22 cellular contexts compared by ENCODE assay signal in genomic region chr18:57784816-57785144, GRCh38. TPM values are rescaled to one million over a fixed set of nuclear protein-coding genes. Genes with fewer than 3 reads are reported as not detected.
A peak's percentile ranks its signal among the peaks of the same experiment; 100 is the strongest.
DNase-seq lines count a peak whose midpoint lies in the region; ATAC-seq, FAIRE-seq and TF ChIP-seq lines count a peak whose summit lies in the region.
"Had no signal": no experiment of that assay in that cellular context is flagged by ENCODE, and none has a peak within 500 bp of the region (broad histone marks: within the 10 kb centered on the region; RNA-seq: fewer than 3 reads in every experiment).

No MANE protein-coding gene starts in this region.

- no peak overlapping the region for H3K9ac ChIP-seq in BLaER1 treated with 17β-estradiol and CSF1 and Interleukin-3, amounts not matched to agents 10 nM and 100 nM
- H3K9ac ChIP-seq in smooth muscle cell (ENCODE audit: low read depth) (peak overlapping the region; percentile 37), Karpas-422 (ENCODE audit: low read length) (no peak overlapping the region)

- no peaks in the 10 kb centered on the region for H3K9me3 Mint-ChIP-seq in naive thymus-derived CD4-positive, alpha-beta T cell
- H3K9me3 Mint-ChIP-seq: activated CD4-positive, alpha-beta T cell treated with anti-CD3 and anti-CD28 coated beads, Interleukin-2, amount 10 ng/mL, durations not matched to agents 7 days and 5 days; activated T-cell treated with anti-CD3 and anti-CD28 coated beads, Interleukin-2, amount 50 U/mL, for 72 hours; natural killer cell treated with Interleukin-12 subunit alpha and Interleukin-12 subunit beta and Interleukin-15 and Interleukin-18, amount 100 ng/mL, for 72 hours had no signal

- peaks cover 0 to 8% (median 4%) of the 10 kb centered on the region in 5 donors for H3K36me3 Mint-ChIP-seq in naive thymus-derived CD4-positive, alpha-beta T cell
- H3K36me3 Mint-ChIP-seq: natural killer cell treated with Interleukin-12 subunit alpha and Interleukin-12 subunit beta and Interleukin-15 and Interleukin-18, amount 100 ng/mL, for 72 hours had no signal

- peaks cover 0 to 9% (median 4%) of the 10 kb centered on the region in 11 experiments; a peak in 5 of 22 replicates for H3K36me3 ChIP-seq in BLaER1 treated with 17β-estradiol and CSF1 and Interleukin-3, amounts not matched to agents 10 nM and 100 nM
- H3K36me3 ChIP-seq in ascending aorta (no peaks in the 10 kb centered on the region), smooth muscle cell (ENCODE audit: low read depth) (no peaks in the 10 kb centered on the region), Karpas-422 (ENCODE audit: insufficient read depth, low read length) (no peaks in the 10 kb centered on the region)
- H3K36me3 ChIP-seq in naive thymus-derived CD4-positive, alpha-beta T cell (ENCODE audit: control insufficient read depth in 2 of 3, insufficient read depth in 3 of 3, low read length in 3 of 3), result no peaks in the 10 kb centered on the region
- H3K36me3 ChIP-seq: cardiac muscle cell had no signal

- CTCF ChIA-PET in naive thymus-derived CD4-positive, alpha-beta T cell (lab: Charles Lee), result no interaction called here

- FAIRE-seq in urothelium cell line (lab: Jason Lieb, UNC), result no peak

- H3K27ac ChIP-seq in BLaER1 treated with 17β-estradiol and CSF1 and Interleukin-3, amounts not matched to agents 10 nM and 100 nM, result peak overlapping the region in 2 of 11 experiments; percentile 0 to 28; a peak in 1 of 22 replicates
- H3K27ac ChIP-seq in ascending aorta (peak overlapping the region; percentile 80), smooth muscle cell (ENCODE audit: low read depth) (peak overlapping the region; percentile 68), Karpas-422 (ENCODE audit: low read length) (no peak overlapping the region)
- H3K27ac ChIP-seq in naive thymus-derived CD4-positive, alpha-beta T cell (ENCODE audit: low read depth, low read length), result no peak overlapping the region
- H3K27ac ChIP-seq: cardiac muscle cell had no signal

- TF ChIP-seq CTCF in ascending aorta (IDR thresholded peaks at IDR 0.05) (no peak), smooth muscle cell (IDR thresholded peaks at IDR 0.05; ENCODE audit: borderline replicate concordance, insufficient read depth, poor library complexity, severe bottlenecking) (no peak)

- H3K27me3 Mint-ChIP-seq in naive thymus-derived CD4-positive, alpha-beta T cell, result peaks cover 0 to 6% (median 0%) of the 10 kb centered on the region in 5 donors
- H3K27me3 Mint-ChIP-seq: activated CD4-positive, alpha-beta T cell treated with anti-CD3 and anti-CD28 coated beads, Interleukin-2, amount 10 ng/mL, durations not matched to agents 7 days and 5 days; natural killer cell treated with Interleukin-12 subunit alpha and Interleukin-12 subunit beta and Interleukin-15 and Interleukin-18, amount 100 ng/mL, for 72 hours had no signal

- H4K20me1 ChIP-seq in BLaER1 treated with 17β-estradiol and CSF1 and Interleukin-3, amounts not matched to agents 10 nM and 100 nM, result no peaks in the 10 kb centered on the region
- H4K20me1 ChIP-seq in smooth muscle cell (ENCODE audit: low read depth) (no peaks in the 10 kb centered on the region), Karpas-422 (ENCODE audit: insufficient read depth, low read depth, low read length) (no peaks in the 10 kb centered on the region)

- H3K4me3 ChIP-seq in BLaER1 treated with 17β-estradiol and CSF1 and Interleukin-3, amounts not matched to agents 10 nM and 100 nM, result no peak overlapping the region
- H3K4me3 ChIP-seq in ascending aorta, result no peak overlapping the region
- H3K4me3 ChIP-seq in smooth muscle cell, result no peak overlapping the region
- H3K4me3 ChIP-seq in Karpas-422 (ENCODE audit: low read length), result no peak overlapping the region
- no peak overlapping the region for H3K4me3 ChIP-seq in naive thymus-derived CD4-positive, alpha-beta T cell (ENCODE audit: low read length)
- H3K4me3 ChIP-seq: cardiac muscle cell had no signal

- no peaks in the 10 kb centered on the region for H3K79me2 ChIP-seq in smooth muscle cell (ENCODE audit: low read depth)
- H3K79me2 ChIP-seq in Karpas-422 (ENCODE audit: low read length), result no peaks in the 10 kb centered on the region

- DNase-seq in ascending aorta (ENCODE audit: low spot score in 2 of 2) (no peak), left kidney (ENCODE audit: low read depth, low spot score) (peak; percentile 65), smooth muscle cell (lab: John Stamatoyannopoulos, UW; ENCODE audit: unreplicated experiment) (no peak), Karpas-422 (no peak), urothelium cell line (ENCODE audit: low spot score) (no peak)
- DNase-seq in naive thymus-derived CD4-positive, alpha-beta T cell, result no peak
- DNase-seq: activated CD4-positive, alpha-beta T cell treated with anti-CD3 and anti-CD28 coated beads, Interleukin-2, amount 10 ng/mL, durations not matched to agents 7 days and 5 days; activated naive CD4-positive, alpha-beta T cell treated with Interleukin-2 at 50 U/mL for 16 hours; activated T-cell treated with anti-CD3 and anti-CD28 coated beads, Interleukin-2, amount 50 U/mL, for 72 hours; amniotic stem cell; C1 segment of cervical spinal cord; DMS79 treated with DMSO at 0.1 percent for 48 hours; H7; midbrain; NCI-H1092 treated with DMSO at 0.1 percent for 48 hours; NCI-H187 treated with DMSO at 0.1 percent for 48 hours; NCI-H69; RPMI8226 had no signal

- peaks cover 0 to 3% (median 0%) of the 10 kb centered on the region in 11 experiments; a peak in 1 of 22 replicates for H3K9me3 ChIP-seq in BLaER1 treated with 17β-estradiol and CSF1 and Interleukin-3, amounts not matched to agents 10 nM and 100 nM (replicated peaks in 1 of 11)
- no peaks in the 10 kb centered on the region for H3K9me3 ChIP-seq in ascending aorta
- no peaks in the 10 kb centered on the region for H3K9me3 ChIP-seq in smooth muscle cell (replicated peaks; ENCODE audit: low read depth)
- H3K9me3 ChIP-seq in Karpas-422 (ENCODE audit: low read length), result no peaks in the 10 kb centered on the region
- no peaks in the 10 kb centered on the region for H3K9me3 ChIP-seq in naive thymus-derived CD4-positive, alpha-beta T cell (ENCODE audit: control insufficient read depth in 2 of 3, low read length in 3 of 3)

- peaks cover 11% of the 10 kb centered on the region for H3F3A ChIP-seq in smooth muscle cell (ENCODE audit: low read depth)

- H3K27ac Mint-ChIP-seq in naive thymus-derived CD4-positive, alpha-beta T cell, result no peak overlapping the region
- H3K27ac Mint-ChIP-seq: activated CD4-positive, alpha-beta T cell treated with anti-CD3 and anti-CD28 coated beads, Interleukin-2, amount 10 ng/mL, durations not matched to agents 7 days and 5 days; activated T-cell treated with anti-CD3 and anti-CD28 coated beads, Interleukin-2, amount 50 U/mL, for 72 hours; natural killer cell treated with Interleukin-12 subunit alpha and Interleukin-12 subunit beta and Interleukin-15 and Interleukin-18, amount 100 ng/mL, for 72 hours had no signal

- no peak overlapping the region for H2AFZ ChIP-seq in smooth muscle cell (ENCODE audit: low read depth)
- H2AFZ ChIP-seq in Karpas-422 (ENCODE audit: low read length), result no peak overlapping the region

- H3K4me1 Mint-ChIP-seq in naive thymus-derived CD4-positive, alpha-beta T cell, result peaks cover 0 to 7% (median 4%) of the 10 kb centered on the region in 7 donors

- WGBS in smooth muscle cell (ENCODE audit: low lambda C conversion rate), result 73% methylated on average over 5 of the region's 5 CpGs

- POLR2A ChIA-PET in naive thymus-derived CD4-positive, alpha-beta T cell (lab: Charles Lee), result no interaction called here

- H3K9me2 ChIP-seq in Karpas-422 (replicated peaks; ENCODE audit: insufficient read depth, low read length), result no peaks in the 10 kb centered on the region

- peak overlapping the region in 9 of 11 experiments; percentile 24 to 70 (median 54); a peak in 16 of 22 replicates for H3K4me2 ChIP-seq in BLaER1 treated with 17β-estradiol and CSF1 and Interleukin-3, amounts not matched to agents 10 nM and 100 nM
- H3K4me2 ChIP-seq in smooth muscle cell (peak overlapping the region; percentile 16), Karpas-422 (ENCODE audit: low read depth, low read length, poor library complexity, severe bottlenecking) (no peak overlapping the region)

- H3K4me1 ChIP-seq in BLaER1 treated with 17β-estradiol and CSF1 and Interleukin-3, amounts not matched to agents 10 nM and 100 nM, result peaks cover 10 to 84% (median 45%) of the 10 kb centered on the region in 10 experiments
- H3K4me1 ChIP-seq in ascending aorta (peaks cover 25 to 63% of the 10 kb centered on the region in 2 donors), smooth muscle cell (ENCODE audit: low read depth) (peaks cover 15% of the 10 kb centered on the region), Karpas-422 (ENCODE audit: low read length) (no peaks in the 10 kb centered on the region)
- H3K4me1 ChIP-seq in naive thymus-derived CD4-positive, alpha-beta T cell (ENCODE audit: control insufficient read depth in 2 of 2, insufficient read depth in 2 of 2, low read length in 2 of 2), result no peaks in the 10 kb centered on the region

- no peak overlapping the region for H3K4me3 Mint-ChIP-seq in naive thymus-derived CD4-positive, alpha-beta T cell
- H3K4me3 Mint-ChIP-seq: activated CD4-positive, alpha-beta T cell treated with anti-CD3 and anti-CD28 coated beads, Interleukin-2, amount 10 ng/mL, durations not matched to agents 7 days and 5 days; activated T-cell treated with anti-CD3 and anti-CD28 coated beads, Interleukin-2, amount 50 U/mL, for 72 hours; natural killer cell treated with Interleukin-12 subunit alpha and Interleukin-12 subunit beta and Interleukin-15 and Interleukin-18, amount 100 ng/mL, for 72 hours had no signal

- no peaks in the 10 kb centered on the region for H3K27me3 ChIP-seq in BLaER1 treated with 17β-estradiol and CSF1 and Interleukin-3, amounts not matched to agents 10 nM and 100 nM
- H3K27me3 ChIP-seq in ascending aorta (no peaks in the 10 kb centered on the region), smooth muscle cell (ENCODE audit: low read depth) (no peaks in the 10 kb centered on the region), Karpas-422 (ENCODE audit: low read length) (no peaks in the 10 kb centered on the region)
- H3K27me3 ChIP-seq in naive thymus-derived CD4-positive, alpha-beta T cell (ENCODE audit: control insufficient read depth in 2 of 2, insufficient read depth in 2 of 2, low read length in 2 of 2), result no peaks in the 10 kb centered on the region
- H3K27me3 ChIP-seq: cardiac muscle cell had no signal

- no peak for ATAC-seq in esophagus mucosa
- ATAC-seq in naive thymus-derived CD4-positive, alpha-beta T cell, result no peak
- ATAC-seq: activated T-cell treated with anti-CD3 and anti-CD28 coated beads, Interleukin-2, amount 50 U/mL, for 72 hours; natural killer cell treated with Interleukin-12 subunit alpha and Interleukin-12 subunit beta and Interleukin-15 and Interleukin-18, amount 100 ng/mL, for 72 hours had no signal

- intact Hi-C loops in ascending aorta (cut with DNase I), result loop anchor here (5.0 kb wide), 1 partner anchor 37 kb away; no protein-coding TSS in a partner anchor
- intact Hi-C loops in naive thymus-derived CD4-positive, alpha-beta T cell (cut with micrococcal nuclease), result no loop called here

RNA-seq across cellular contexts. Expression of gene ATP8B1, which starts 18.3 kb away (rescaled TPM):
- total RNA-seq in ascending aorta (30.9 TPM), smooth muscle cell (1.9 and 6.1 TPM in 2 replicates), esophagus mucosa (37.7 TPM)
- polyA plus RNA-seq in smooth muscle cell, result 1.0 and 1.1 TPM in 2 replicates
- not detected in 2 replicates for total RNA-seq in Karpas-422 (2014; rRNA removed; shearing (Covaris generic); ENCODE audit: low replicate concordance)
- total RNA-seq in naive thymus-derived CD4-positive, alpha-beta T cell, result not detected
- not detected for polyA plus RNA-seq in naive thymus-derived CD4-positive, alpha-beta T cell
- total RNA-seq: activated CD4-positive, alpha-beta T cell treated with anti-CD3 and anti-CD28 coated beads, Interleukin-2, amount 10 ng/mL, durations not matched to agents 7 days and 5 days; activated T-cell treated with anti-CD3 and anti-CD28 coated beads, Interleukin-2, amount 50 U/mL, for 72 hours; natural killer cell treated with Interleukin-12 subunit alpha and Interleukin-12 subunit beta and Interleukin-15 and Interleukin-18, amount 100 ng/mL, for 72 hours had no signal

Comparison
In these comparisons a context has a peak if more than half of its experiments do, and no peak if none do; other contexts are left out.
1. H3K27ac ChIP-seq: peak in ascending aorta (2 of 2) and smooth muscle cell (single experiment); none in Karpas-422 (single experiment) and naive thymus-derived CD4-positive, alpha-beta T cell (single experiment).